In the genomic region with DNA sequence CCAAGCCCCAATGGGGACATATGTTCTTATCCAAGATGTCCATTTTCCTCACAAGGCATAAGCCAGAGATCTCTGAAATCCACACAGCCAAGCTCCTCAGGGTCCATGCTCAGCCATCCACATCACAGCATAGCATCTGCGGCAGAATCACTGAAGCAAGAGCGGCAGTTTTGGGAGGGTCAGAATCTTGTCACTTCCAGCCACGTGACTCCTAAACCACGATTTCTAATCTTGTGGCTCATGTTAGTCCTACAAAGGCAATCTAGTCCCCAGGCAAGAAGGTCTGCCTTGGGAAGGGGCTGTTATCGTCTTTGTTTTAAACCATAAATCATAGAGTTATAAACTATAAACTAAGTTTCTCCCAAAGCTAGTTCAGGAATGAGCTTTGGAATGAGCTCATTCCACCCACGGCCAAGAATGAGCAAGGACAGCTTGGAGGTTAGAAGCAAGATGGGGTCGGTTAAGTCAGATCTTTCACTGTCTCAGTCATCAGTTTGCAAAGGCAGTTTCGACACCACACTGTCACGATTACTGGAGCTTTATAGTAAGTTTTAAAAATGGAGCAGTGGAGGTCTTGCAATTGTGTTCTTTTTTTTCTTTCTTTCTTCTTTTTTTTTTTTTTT, we compare ENCODE assay signal across 1 cellular context.
TF ChIP-seq lines count a peak whose summit lies in the region.

No MANE protein-coding gene starts in this region.

TF ChIP-seq in GM12878, 131 proteins besides CTCF, POLR2A, EP300 and RAD21 (continued from another document):
- TF ChIP-seq, protein P1, sequence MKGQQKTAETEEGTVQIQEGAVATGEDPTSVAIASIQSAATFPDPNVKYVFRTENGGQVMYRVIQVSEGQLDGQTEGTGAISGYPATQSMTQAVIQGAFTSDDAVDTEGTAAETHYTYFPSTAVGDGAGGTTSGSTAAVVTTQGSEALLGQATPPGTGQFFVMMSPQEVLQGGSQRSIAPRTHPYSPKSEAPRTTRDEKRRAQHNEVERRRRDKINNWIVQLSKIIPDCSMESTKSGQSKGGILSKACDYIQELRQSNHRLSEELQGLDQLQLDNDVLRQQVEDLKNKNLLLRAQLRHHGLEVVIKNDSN (IDR thresholded peaks at IDR 0.05; ENCODE audit: borderline replicate concordance, extremely low read length, insufficient read depth, low read depth, low read length): peak; percentile 17
- no peak for TF ChIP-seq HDAC2 (IDR thresholded peaks at IDR 0.05)
- TF ChIP-seq IKZF1 (conservative IDR thresholded peaks at IDR 0.05): no peak
- TF ChIP-seq KAT2A (conservative IDR thresholded peaks at IDR 0.05; ENCODE audit: control insufficient read depth, low read depth, low read length): no peak
- TF ChIP-seq RCOR1 (conservative IDR thresholded peaks at IDR 0.05; ENCODE audit: low read depth, low read length): no peak
- no peak for TF ChIP-seq SUZ12 (IDR thresholded peaks at IDR 0.05; ENCODE audit: unreplicated experiment)
- TF ChIP-seq, protein P2, sequence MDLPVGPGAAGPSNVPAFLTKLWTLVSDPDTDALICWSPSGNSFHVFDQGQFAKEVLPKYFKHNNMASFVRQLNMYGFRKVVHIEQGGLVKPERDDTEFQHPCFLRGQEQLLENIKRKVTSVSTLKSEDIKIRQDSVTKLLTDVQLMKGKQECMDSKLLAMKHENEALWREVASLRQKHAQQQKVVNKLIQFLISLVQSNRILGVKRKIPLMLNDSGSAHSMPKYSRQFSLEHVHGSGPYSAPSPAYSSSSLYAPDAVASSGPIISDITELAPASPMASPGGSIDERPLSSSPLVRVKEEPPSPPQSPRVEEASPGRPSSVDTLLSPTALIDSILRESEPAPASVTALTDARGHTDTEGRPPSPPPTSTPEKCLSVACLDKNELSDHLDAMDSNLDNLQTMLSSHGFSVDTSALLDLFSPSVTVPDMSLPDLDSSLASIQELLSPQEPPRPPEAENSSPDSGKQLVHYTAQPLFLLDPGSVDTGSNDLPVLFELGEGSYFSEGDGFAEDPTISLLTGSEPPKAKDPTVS (IDR thresholded peaks at IDR 0.05; ENCODE audit: low read depth, low read length): no peak
